8 cellular contexts compared by ENCODE assay signal in the genomic region with DNA sequence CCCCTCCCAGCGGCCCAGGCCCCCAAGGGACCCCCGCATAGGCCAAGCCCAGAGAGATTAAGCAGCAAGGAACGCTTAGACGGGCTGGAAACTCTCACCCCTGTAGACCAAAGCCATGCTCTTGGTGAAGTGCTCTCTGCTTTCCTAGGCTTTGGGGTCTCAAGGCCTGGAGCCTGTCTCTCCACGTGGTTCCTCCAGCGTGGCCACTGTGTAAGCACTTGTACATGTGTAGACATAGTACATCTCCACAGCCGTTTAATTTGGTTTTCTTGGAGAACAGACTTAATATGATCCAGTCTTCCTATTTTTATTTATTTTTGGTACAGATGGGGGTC. TPM values are rescaled to one million over a fixed set of nuclear protein-coding genes. Genes with fewer than 3 reads are reported as not detected.
DNase-seq lines count a peak whose midpoint lies in the region; ATAC-seq and TF ChIP-seq lines count a peak whose summit lies in the region.

No MANE protein-coding gene starts in this region.

- H3K27me3 Mint-ChIP-seq in effector memory CD8-positive, alpha-beta T cell: no peaks in the 10 kb centered on the region
- H3K27me3 Mint-ChIP-seq in osteocyte (ENCODE audit: unreplicated experiment): no peaks in the 10 kb centered on the region

- TF ChIP-seq CTCF in osteocyte (IDR thresholded peaks at IDR 0.05): no peak

- peak; percentile 3 for ATAC-seq in effector memory CD8-positive, alpha-beta T cell (replicated peaks)
- no peak for ATAC-seq in HG02763 (IDR thresholded peaks at IDR 0.05; ENCODE audit: unreplicated experiment)

- peaks cover 22% of the 10 kb centered on the region for H3K36me3 Mint-ChIP-seq in effector memory CD8-positive, alpha-beta T cell (ENCODE audit: insufficient read depth)
- peaks cover 4% of the 10 kb centered on the region for H3K36me3 Mint-ChIP-seq in osteocyte (ENCODE audit: unreplicated experiment)

- peak overlapping the region; percentile 88 to 90 for H3K27ac Mint-ChIP-seq in effector memory CD8-positive, alpha-beta T cell
- H3K27ac Mint-ChIP-seq in osteocyte (ENCODE audit: unreplicated experiment): peak overlapping the region; percentile 76

- no peaks in the 10 kb centered on the region for H3K9me3 Mint-ChIP-seq in effector memory CD8-positive, alpha-beta T cell
- H3K9me3 Mint-ChIP-seq in osteocyte (ENCODE audit: unreplicated experiment): no peaks in the 10 kb centered on the region

- peaks cover 48 to 56% of the 10 kb centered on the region in 2 donors for H3K4me1 Mint-ChIP-seq in effector memory CD8-positive, alpha-beta T cell (ENCODE audit: low read depth in 2 of 2)
- peaks cover 33% of the 10 kb centered on the region for H3K4me1 Mint-ChIP-seq in osteocyte (ENCODE audit: unreplicated experiment)

- DNase-seq in DMS 273 (lab: John Stamatoyannopoulos, UW; ENCODE audit: unreplicated experiment) (peak; percentile 60), DMS 273 treated with DMSO at 0.1 percent for 48 hours (lab: John Stamatoyannopoulos, UW) (no peak), NCI-H526 treated with DMSO at 0.1 percent for 48 hours (lab: John Stamatoyannopoulos, UW) (peak; percentile 27), osteocyte (ENCODE audit: extremely low spot score, unreplicated experiment) (no peak), NK-92 (lab: John Stamatoyannopoulos, UW; ENCODE audit: unreplicated experiment) (no peak), DMS153 (lab: John Stamatoyannopoulos, UW) (no peak)
- DNase-seq in effector memory CD8-positive, alpha-beta T cell: no peak

- peak overlapping the region; percentile 91 to 95 for H3K4me3 Mint-ChIP-seq in effector memory CD8-positive, alpha-beta T cell
- H3K4me3 Mint-ChIP-seq in osteocyte (ENCODE audit: unreplicated experiment): peak overlapping the region; percentile 77

RNA-seq across cellular contexts. Expression of gene NUDT19, which starts 1.1 kb away (rescaled TPM):
- 6.8 and 7.5 TPM in 2 replicates for total RNA-seq in osteocyte

RNA-seq across cellular contexts. Expression of gene RGS9BP, which starts 17.0 kb away (rescaled TPM):
- 0.37 and 0.86 TPM in 2 replicates for total RNA-seq in osteocyte

RNA-seq across cellular contexts. Expression of gene ANKRD27, which starts 17.7 kb away (rescaled TPM):
- 22.0 and 24.1 TPM in 2 replicates for total RNA-seq in osteocyte

RNA-seq across cellular contexts. Expression of gene TDRD12, which starts 26.9 kb away (rescaled TPM):
- total RNA-seq in osteocyte: 0.11 TPM in 1 of 2 replicates, not detected in the other

Comparison
In these comparisons a context has a peak if more than half of its experiments do, and no peak if none do; other contexts are left out.
1. DNase-seq: peak in DMS 273 (single experiment) and NCI-H526 treated with DMSO at 0.1 percent for 48 hours (single experiment); none in DMS 273 treated with DMSO at 0.1 percent for 48 hours (single experiment), effector memory CD8-positive, alpha-beta T cell (0 of 3), osteocyte (single experiment), NK-92 (single experiment) and DMS153 (single experiment).